22 cellular contexts compared by ENCODE assay signal in the genomic region with DNA sequence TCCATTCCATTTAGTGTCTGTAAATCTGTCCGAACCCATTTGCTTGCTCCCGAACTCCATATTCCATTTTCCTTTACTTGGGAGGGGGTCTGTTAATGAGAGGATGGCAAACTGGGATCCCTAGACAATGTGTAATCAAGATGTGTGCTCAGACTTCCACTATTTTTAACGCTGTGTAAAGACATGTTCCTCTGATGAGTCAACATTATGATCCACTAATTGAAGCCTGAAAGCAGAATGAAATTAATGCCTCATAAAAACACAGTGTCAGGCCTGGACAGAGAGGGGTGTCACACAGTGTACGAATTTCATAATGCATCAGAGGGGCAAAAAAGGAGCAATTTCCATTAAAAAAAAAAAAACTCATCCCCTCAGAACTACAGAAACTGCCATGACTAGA.
DNase-seq lines count a peak whose midpoint lies in the region; FAIRE-seq and TF ChIP-seq lines count a peak whose summit lies in the region.
"Had no signal": no experiment of that assay in that cellular context is flagged by ENCODE, and none has a peak within 500 bp of the region (broad histone marks: within the 10 kb centered on the region; RNA-seq: fewer than 3 reads in every experiment).

No MANE protein-coding gene starts in this region.

- DNase-seq in NCI-H1417 (lab: John Stamatoyannopoulos, UW): peak in 2 of 3 experiments; percentile 58 to 83
- DNase-seq in NCI-H1417 treated with DMSO at 0.1 percent for 48 hours (lab: John Stamatoyannopoulos, UW): no peak
- peak; percentile 88 for DNase-seq in NCI-H146 treated with DMSO at 0.1 percent for 48 hours (lab: John Stamatoyannopoulos, UW; ENCODE audit: unreplicated experiment)
- peak; percentile 45 for DNase-seq in bronchial epithelial cell (ENCODE audit: low read depth)
- peak; percentile 2 for DNase-seq in renal cortical epithelial cell (ENCODE audit: low read depth)
- no peak for DNase-seq in frontal cortex (ENCODE audit: low spot score in 2 of 2)
- DNase-seq in putamen (ENCODE audit: low spot score): no peak
- no peak for DNase-seq in inferior parietal cortex (ENCODE audit: extremely low spot score)
- DNase-seq: Calu3; CD4-positive, alpha-beta T cell; DMS53; EL; GOT3; KBM-7; NCI-H1105 treated with DMSO at 0.1 percent for 48 hours; NCI-H1930; NCI-H2171; NCI-H526; PC-9; SJCRH30 had no signal

- no peaks in the 10 kb centered on the region for H3K36me3 ChIP-seq in bronchial epithelial cell (ENCODE audit: control insufficient read depth, insufficient read depth, low read length)
- H3K36me3 ChIP-seq: SJCRH30 had no signal

- no peak for TF ChIP-seq CTCF in bronchial epithelial cell (IDR thresholded peaks at IDR 0.05; ENCODE audit: insufficient read depth, low read length, severe bottlenecking)

- H3K4me3 ChIP-seq in bronchial epithelial cell (ENCODE audit: low read depth, low read length): no peak overlapping the region
- H3K4me3 ChIP-seq: PC-9, SJCRH30 had no signal

- H3K27me3 ChIP-seq in bronchial epithelial cell (ENCODE audit: control insufficient read depth, insufficient read depth, low read length): no peaks in the 10 kb centered on the region
- H3K27me3 ChIP-seq: SJCRH30 had no signal

- no peak for FAIRE-seq in bronchial epithelial cell (lab: Jason Lieb, UNC)
- no peak for FAIRE-seq in frontal cortex (lab: Jason Lieb, UNC)
- FAIRE-seq: GM12891, GM18507 had no signal

Comparison
In these comparisons a context has a peak if more than half of its experiments do, and no peak if none do; other contexts are left out.
1. DNase-seq: peak in NCI-H1417 (2 of 3), NCI-H146 treated with DMSO at 0.1 percent for 48 hours (single experiment), bronchial epithelial cell (single experiment) and renal cortical epithelial cell (single experiment); none in NCI-H1417 treated with DMSO at 0.1 percent for 48 hours (single experiment), frontal cortex (0 of 2), putamen (single experiment) and inferior parietal cortex (single experiment).